ENCODE assay signal across 25 cellular contexts in genomic region chr4:25569726-25570125, GRCh38.
DNase-seq lines count a peak whose midpoint lies in the region; ATAC-seq and TF ChIP-seq lines count a peak whose summit lies in the region.
"Had no signal": no experiment of that assay in that cellular context is flagged by ENCODE, and none has a peak within 500 bp of the region (broad histone marks: within the 10 kb centered on the region; RNA-seq: fewer than 3 reads in every experiment).

No MANE protein-coding gene starts in this region.

- no peaks in the 10 kb centered on the region for H3K4me1 Mint-ChIP-seq in type B pancreatic cell (ENCODE audit: unreplicated experiment)
- H3K4me1 Mint-ChIP-seq: CD14-positive monocyte; CD8-positive, alpha-beta memory T cell had no signal

- H3K4me3 Mint-ChIP-seq in type B pancreatic cell, result no peak overlapping the region
- H3K4me3 Mint-ChIP-seq: CD14-positive monocyte; CD4-positive, alpha-beta T cell; CD8-positive, alpha-beta memory T cell; GM23338; HFFc6 had no signal

- H3K27me3 Mint-ChIP-seq in type B pancreatic cell, result peaks cover 3% of the 10 kb centered on the region
- H3K27me3 Mint-ChIP-seq: CD4-positive, alpha-beta T cell had no signal

- no peak overlapping the region for H3K4me3 ChIP-seq in mucosa of descending colon
- H3K4me3 ChIP-seq: A549; BLaER1 treated with 17β-estradiol and CSF1 and Interleukin-3, amounts not matched to agents 10 nM and 100 nM; GM12878; GM23338; HAP-1 had no signal

- no peak overlapping the region for H3K27ac ChIP-seq in RWPE1

- ATAC-seq in left colon, result peak; percentile 70
- ATAC-seq in mucosa of descending colon, result peak; percentile 62
- ATAC-seq: A549, GM12878, GM23338 had no signal

- H3K9me3 Mint-ChIP-seq in type B pancreatic cell, result no peaks in the 10 kb centered on the region
- H3K9me3 Mint-ChIP-seq: CD14-positive monocyte; CD4-positive, alpha-beta T cell; CD8-positive, alpha-beta memory T cell; GM23338; HFFc6 had no signal

- DNase-seq in HuH-7 (ENCODE audit: low spot score) (peak; percentile 67), left colon (no peak), mucosa of descending colon (no peak), type B pancreatic cell (ENCODE audit: extremely low spot score, unreplicated experiment) (no peak), RWPE1 (ENCODE audit: low spot score) (no peak), COLO829 (ENCODE audit: low spot score) (no peak), NCI-H2227 (lab: John Stamatoyannopoulos, UW; ENCODE audit: unreplicated experiment) (no peak), NCI-H1105 treated with DMSO at 0.1 percent for 48 hours (lab: John Stamatoyannopoulos, UW) (no peak)
- DNase-seq: 8988T; ACHN; AML-193; BE2C; Caco-2; CD4-positive, alpha-beta T cell; CD8-positive, alpha-beta memory T cell; DMS79; EL; GDM1; HFFc6 had no signal

- no peak for TF ChIP-seq CTCF in mucosa of descending colon (IDR thresholded peaks at IDR 0.05)
- TF ChIP-seq CTCF in type B pancreatic cell (conservative IDR thresholded peaks at IDR 0.05), result no peak
- TF ChIP-seq CTCF in RWPE1 (conservative IDR thresholded peaks at IDR 0.05; ENCODE audit: low read depth), result no peak

- peaks cover 3% of the 10 kb centered on the region for H3K4me1 ChIP-seq in mucosa of descending colon (ENCODE audit: low read depth)
- H3K4me1 ChIP-seq: BE2C, HAP-1 had no signal

- H3K9me3 ChIP-seq in mucosa of descending colon, result no peaks in the 10 kb centered on the region
- H3K9me3 ChIP-seq: A549; BE2C; BLaER1 treated with 17β-estradiol and CSF1 and Interleukin-3, amounts not matched to agents 10 nM and 100 nM; Caco-2; HAP-1 had no signal

- CTCF ChIA-PET in RWPE1 (lab: Yijun Ruan, JAX), result no interaction called here

- intact Hi-C loops in left colon (cut with DNase I, micrococcal nuclease) (no loop called here), mucosa of descending colon (cut with DNase I, micrococcal nuclease) (no loop called here)

- H3K36me3 Mint-ChIP-seq in type B pancreatic cell, result no peaks in the 10 kb centered on the region
- H3K36me3 Mint-ChIP-seq: CD14-positive monocyte; CD8-positive, alpha-beta memory T cell had no signal

- POLR2A ChIA-PET in RWPE1 (lab: Yijun Ruan, JAX; ENCODE audit: low non-redundant PET), result no interaction called here

- peak overlapping the region; percentile 58 for H3K27ac Mint-ChIP-seq in type B pancreatic cell
- H3K27ac Mint-ChIP-seq: CD14-positive monocyte; CD4-positive, alpha-beta T cell; CD8-positive, alpha-beta memory T cell; GM23338; HFFc6 had no signal

- H3K36me3 ChIP-seq in mucosa of descending colon (ENCODE audit: low read depth), result no peaks in the 10 kb centered on the region
- H3K36me3 ChIP-seq: BE2C; BLaER1 treated with 17β-estradiol and CSF1 and Interleukin-3, amounts not matched to agents 10 nM and 100 nM; HAP-1 had no signal
